In genomic region chr16:11270602-11271162, GRCh38 we compare ENCODE assay signal across 1 cellular context.
A peak's percentile ranks its signal among the peaks of the same experiment; 100 is the strongest.
TF ChIP-seq lines count a peak whose summit lies in the region.

No MANE protein-coding gene starts in this region.

TF ChIP-seq in HepG2, 621 proteins besides CTCF, POLR2A, EP300 and RAD21 (continued from another document and continues in another):
- TF ChIP-seq ZNF280D (CRISPR knock-in tag; IDR thresholded peaks at IDR 0.05) = peak; percentile 47; the same call in 1 of the 2 replicates
- TF ChIP-seq XRCC5 (optimal IDR thresholded peaks at IDR 0.05; ENCODE audit: low read length) = peak; percentile 10
- no peak for TF ChIP-seq STAT5B (CRISPR knock-in tag; IDR thresholded peaks at IDR 0.05)
- TF ChIP-seq, protein P1, sequence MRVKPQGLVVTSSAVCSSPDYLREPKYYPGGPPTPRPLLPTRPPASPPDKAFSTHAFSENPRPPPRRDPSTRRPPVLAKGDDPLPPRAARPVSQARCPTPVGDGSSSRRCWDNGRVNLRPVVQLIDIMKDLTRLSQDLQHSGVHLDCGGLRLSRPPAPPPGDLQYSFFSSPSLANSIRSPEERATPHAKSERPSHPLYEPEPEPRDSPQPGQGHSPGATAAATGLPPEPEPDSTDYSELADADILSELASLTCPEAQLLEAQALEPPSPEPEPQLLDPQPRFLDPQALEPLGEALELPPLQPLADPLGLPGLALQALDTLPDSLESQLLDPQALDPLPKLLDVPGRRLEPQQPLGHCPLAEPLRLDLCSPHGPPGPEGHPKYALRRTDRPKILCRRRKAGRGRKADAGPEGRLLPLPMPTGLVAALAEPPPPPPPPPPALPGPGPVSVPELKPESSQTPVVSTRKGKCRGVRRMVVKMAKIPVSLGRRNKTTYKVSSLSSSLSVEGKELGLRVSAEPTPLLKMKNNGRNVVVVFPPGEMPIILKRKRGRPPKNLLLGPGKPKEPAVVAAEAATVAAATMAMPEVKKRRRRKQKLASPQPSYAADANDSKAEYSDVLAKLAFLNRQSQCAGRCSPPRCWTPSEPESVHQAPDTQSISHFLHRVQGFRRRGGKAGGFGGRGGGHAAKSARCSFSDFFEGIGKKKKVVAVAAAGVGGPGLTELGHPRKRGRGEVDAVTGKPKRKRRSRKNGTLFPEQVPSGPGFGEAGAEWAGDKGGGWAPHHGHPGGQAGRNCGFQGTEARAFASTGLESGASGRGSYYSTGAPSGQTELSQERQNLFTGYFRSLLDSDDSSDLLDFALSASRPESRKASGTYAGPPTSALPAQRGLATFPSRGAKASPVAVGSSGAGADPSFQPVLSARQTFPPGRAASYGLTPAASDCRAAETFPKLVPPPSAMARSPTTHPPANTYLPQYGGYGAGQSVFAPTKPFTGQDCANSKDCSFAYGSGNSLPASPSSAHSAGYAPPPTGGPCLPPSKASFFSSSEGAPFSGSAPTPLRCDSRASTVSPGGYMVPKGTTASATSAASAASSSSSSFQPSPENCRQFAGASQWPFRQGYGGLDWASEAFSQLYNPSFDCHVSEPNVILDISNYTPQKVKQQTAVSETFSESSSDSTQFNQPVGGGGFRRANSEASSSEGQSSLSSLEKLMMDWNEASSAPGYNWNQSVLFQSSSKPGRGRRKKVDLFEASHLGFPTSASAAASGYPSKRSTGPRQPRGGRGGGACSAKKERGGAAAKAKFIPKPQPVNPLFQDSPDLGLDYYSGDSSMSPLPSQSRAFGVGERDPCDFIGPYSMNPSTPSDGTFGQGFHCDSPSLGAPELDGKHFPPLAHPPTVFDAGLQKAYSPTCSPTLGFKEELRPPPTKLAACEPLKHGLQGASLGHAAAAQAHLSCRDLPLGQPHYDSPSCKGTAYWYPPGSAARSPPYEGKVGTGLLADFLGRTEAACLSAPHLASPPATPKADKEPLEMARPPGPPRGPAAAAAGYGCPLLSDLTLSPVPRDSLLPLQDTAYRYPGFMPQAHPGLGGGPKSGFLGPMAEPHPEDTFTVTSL (CRISPR knock-in tag; IDR thresholded peaks at IDR 0.05; ENCODE audit: borderline replicate concordance) = peak; percentile 43; the same call in 1 of the 2 replicates
- TF ChIP-seq PHF5A (CRISPR knock-in tag; IDR thresholded peaks at IDR 0.05; ENCODE audit: low read depth, unreplicated experiment) = no peak
- no peak for TF ChIP-seq MTA1 (CRISPR knock-in tag; IDR thresholded peaks at IDR 0.05; ENCODE audit: borderline replicate concordance)
- peak; percentile 33; the same call in 1 of the 2 replicates for TF ChIP-seq ELF4 (CRISPR knock-in tag; IDR thresholded peaks at IDR 0.05; ENCODE audit: borderline replicate concordance)
- TF ChIP-seq, protein P2, sequence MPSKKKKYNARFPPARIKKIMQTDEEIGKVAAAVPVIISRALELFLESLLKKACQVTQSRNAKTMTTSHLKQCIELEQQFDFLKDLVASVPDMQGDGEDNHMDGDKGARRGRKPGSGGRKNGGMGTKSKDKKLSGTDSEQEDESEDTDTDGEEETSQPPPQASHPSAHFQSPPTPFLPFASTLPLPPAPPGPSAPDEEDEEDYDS (CRISPR knock-in tag; IDR thresholded peaks at IDR 0.05) = peak; percentile 41; the same call in 1 of the 2 replicates
- peak; percentile 55; the same call in 1 of the 2 replicates for TF ChIP-seq HNF1B (CRISPR knock-in tag; IDR thresholded peaks at IDR 0.05)
- peak; percentile 43; the same call in 1 of the 2 replicates for TF ChIP-seq ZNF710 (CRISPR knock-in tag; IDR thresholded peaks at IDR 0.05; ENCODE audit: borderline replicate concordance)
- TF ChIP-seq HMG20B (CRISPR knock-in tag; conservative IDR thresholded peaks at IDR 0.05) = no peak
- TF ChIP-seq BORCS8-MEF2B (CRISPR knock-in tag; IDR thresholded peaks at IDR 0.05) = no peak
- TF ChIP-seq, protein P3, sequence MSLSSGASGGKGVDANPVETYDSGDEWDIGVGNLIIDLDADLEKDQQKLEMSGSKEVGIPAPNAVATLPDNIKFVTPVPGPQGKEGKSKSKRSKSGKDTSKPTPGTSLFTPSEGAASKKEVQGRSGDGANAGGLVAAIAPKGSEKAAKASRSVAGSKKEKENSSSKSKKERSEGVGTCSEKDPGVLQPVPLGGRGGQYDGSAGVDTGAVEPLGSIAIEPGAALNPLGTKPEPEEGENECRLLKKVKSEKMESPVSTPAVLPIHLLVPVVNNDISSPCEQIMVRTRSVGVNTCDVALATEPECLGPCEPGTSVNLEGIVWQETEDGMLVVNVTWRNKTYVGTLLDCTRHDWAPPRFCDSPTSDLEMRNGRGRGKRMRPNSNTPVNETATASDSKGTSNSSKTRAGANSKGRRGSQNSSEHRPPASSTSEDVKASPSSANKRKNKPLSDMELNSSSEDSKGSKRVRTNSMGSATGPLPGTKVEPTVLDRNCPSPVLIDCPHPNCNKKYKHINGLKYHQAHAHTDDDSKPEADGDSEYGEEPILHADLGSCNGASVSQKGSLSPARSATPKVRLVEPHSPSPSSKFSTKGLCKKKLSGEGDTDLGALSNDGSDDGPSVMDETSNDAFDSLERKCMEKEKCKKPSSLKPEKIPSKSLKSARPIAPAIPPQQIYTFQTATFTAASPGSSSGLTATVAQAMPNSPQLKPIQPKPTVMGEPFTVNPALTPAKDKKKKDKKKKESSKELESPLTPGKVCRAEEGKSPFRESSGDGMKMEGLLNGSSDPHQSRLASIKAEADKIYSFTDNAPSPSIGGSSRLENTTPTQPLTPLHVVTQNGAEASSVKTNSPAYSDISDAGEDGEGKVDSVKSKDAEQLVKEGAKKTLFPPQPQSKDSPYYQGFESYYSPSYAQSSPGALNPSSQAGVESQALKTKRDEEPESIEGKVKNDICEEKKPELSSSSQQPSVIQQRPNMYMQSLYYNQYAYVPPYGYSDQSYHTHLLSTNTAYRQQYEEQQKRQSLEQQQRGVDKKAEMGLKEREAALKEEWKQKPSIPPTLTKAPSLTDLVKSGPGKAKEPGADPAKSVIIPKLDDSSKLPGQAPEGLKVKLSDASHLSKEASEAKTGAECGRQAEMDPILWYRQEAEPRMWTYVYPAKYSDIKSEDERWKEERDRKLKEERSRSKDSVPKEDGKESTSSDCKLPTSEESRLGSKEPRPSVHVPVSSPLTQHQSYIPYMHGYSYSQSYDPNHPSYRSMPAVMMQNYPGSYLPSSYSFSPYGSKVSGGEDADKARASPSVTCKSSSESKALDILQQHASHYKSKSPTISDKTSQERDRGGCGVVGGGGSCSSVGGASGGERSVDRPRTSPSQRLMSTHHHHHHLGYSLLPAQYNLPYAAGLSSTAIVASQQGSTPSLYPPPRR (CRISPR knock-in tag; IDR thresholded peaks at IDR 0.05; ENCODE audit: borderline replicate concordance) = peak; percentile 54; the same call in 1 of the 2 replicates
- TF ChIP-seq ZNF549 (CRISPR knock-in tag; IDR thresholded peaks at IDR 0.05) = no peak
- no peak for TF ChIP-seq ELF1 (CRISPR knock-in tag; IDR thresholded peaks at IDR 0.05)
- no peak for TF ChIP-seq ZNF883 (CRISPR knock-in tag; IDR thresholded peaks at IDR 0.05; ENCODE audit: not compliant biosample characterization)
- no peak for TF ChIP-seq PBX2 (CRISPR knock-in tag; IDR thresholded peaks at IDR 0.05)
- no peak for TF ChIP-seq CENPT (CRISPR knock-in tag; IDR thresholded peaks at IDR 0.05; ENCODE audit: low read depth)
- no peak for TF ChIP-seq PATZ1 (CRISPR knock-in tag; IDR thresholded peaks at IDR 0.05)
- TF ChIP-seq SOX13 (IDR thresholded peaks at IDR 0.05) = no peak
- TF ChIP-seq SOX13 (CRISPR knock-in tag; conservative IDR thresholded peaks at IDR 0.05 in 1 of 2, IDR thresholded peaks at IDR 0.05 in 1 of 2) = no peak
- TF ChIP-seq MTF1 (CRISPR knock-in tag; IDR thresholded peaks at IDR 0.05) = no peak
- TF ChIP-seq ZNF780A (CRISPR knock-in tag; IDR thresholded peaks at IDR 0.05) = no peak
- no peak for TF ChIP-seq KMT2A (CRISPR knock-in tag; IDR thresholded peaks at IDR 0.05)
- peak; percentile 64 for TF ChIP-seq ZNF567 (CRISPR knock-in tag; IDR thresholded peaks at IDR 0.05; ENCODE audit: borderline replicate concordance)
- TF ChIP-seq, protein P4, sequence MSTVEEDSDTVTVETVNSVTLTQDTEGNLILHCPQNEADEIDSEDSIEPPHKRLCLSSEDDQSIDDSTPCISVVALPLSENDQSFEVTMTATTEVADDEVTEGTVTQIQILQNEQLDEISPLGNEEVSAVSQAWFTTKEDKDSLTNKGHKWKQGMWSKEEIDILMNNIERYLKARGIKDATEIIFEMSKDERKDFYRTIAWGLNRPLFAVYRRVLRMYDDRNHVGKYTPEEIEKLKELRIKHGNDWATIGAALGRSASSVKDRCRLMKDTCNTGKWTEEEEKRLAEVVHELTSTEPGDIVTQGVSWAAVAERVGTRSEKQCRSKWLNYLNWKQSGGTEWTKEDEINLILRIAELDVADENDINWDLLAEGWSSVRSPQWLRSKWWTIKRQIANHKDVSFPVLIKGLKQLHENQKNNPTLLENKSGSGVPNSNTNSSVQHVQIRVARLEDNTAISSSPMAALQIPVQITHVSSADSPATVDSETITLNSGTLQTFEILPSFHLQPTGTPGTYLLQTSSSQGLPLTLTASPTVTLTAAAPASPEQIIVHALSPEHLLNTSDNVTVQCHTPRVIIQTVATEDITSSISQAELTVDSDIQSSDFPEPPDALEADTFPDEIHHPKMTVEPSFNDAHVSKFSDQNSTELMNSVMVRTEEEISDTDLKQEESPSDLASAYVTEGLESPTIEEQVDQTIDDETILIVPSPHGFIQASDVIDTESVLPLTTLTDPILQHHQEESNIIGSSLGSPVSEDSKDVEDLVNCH (CRISPR knock-in tag; IDR thresholded peaks at IDR 0.05) = no peak
- no peak for TF ChIP-seq SP2 (CRISPR knock-in tag; IDR thresholded peaks at IDR 0.05)
- no peak for TF ChIP-seq ZNF782 (CRISPR knock-in tag; IDR thresholded peaks at IDR 0.05; ENCODE audit: borderline replicate concordance)
- TF ChIP-seq ZNF777 (CRISPR knock-in tag; IDR thresholded peaks at IDR 0.05) = no peak
- TF ChIP-seq, protein P5, sequence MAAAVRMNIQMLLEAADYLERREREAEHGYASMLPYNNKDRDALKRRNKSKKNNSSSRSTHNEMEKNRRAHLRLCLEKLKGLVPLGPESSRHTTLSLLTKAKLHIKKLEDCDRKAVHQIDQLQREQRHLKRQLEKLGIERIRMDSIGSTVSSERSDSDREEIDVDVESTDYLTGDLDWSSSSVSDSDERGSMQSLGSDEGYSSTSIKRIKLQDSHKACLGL (CRISPR knock-in tag; IDR thresholded peaks at IDR 0.05) = no peak
